31 cellular contexts compared by ENCODE assay signal in genomic region chr7:116730097-116731018, GRCh38. TPM values are rescaled to one million over a fixed set of nuclear protein-coding genes. Genes with fewer than 3 reads are reported as not detected.
DNase-seq lines count a peak whose midpoint lies in the region; ATAC-seq, FAIRE-seq and TF ChIP-seq lines count a peak whose summit lies in the region.
"Had no signal": no experiment of that assay in that cellular context is flagged by ENCODE, and none has a peak within 500 bp of the region (broad histone marks: within the 10 kb centered on the region; RNA-seq: fewer than 3 reads in every experiment).

No MANE protein-coding gene starts in this region.

- no peak for TF ChIP-seq CTCF in A549 (IDR thresholded peaks at IDR 0.05)
- TF ChIP-seq CTCF in Panc1 (IDR thresholded peaks at IDR 0.05): no peak
- no peak for TF ChIP-seq CTCF in right lobe of liver (IDR thresholded peaks at IDR 0.05)
- no peak for TF ChIP-seq CTCF in mesothelial cell of epicardium (IDR thresholded peaks at IDR 0.05; ENCODE audit: unreplicated experiment)

- H4K20me1 ChIP-seq in Karpas-422 (ENCODE audit: insufficient read depth, low read depth, low read length): no peaks in the 10 kb centered on the region

- no peak overlapping the region for H3K4me3 Mint-ChIP-seq in mesothelial cell of epicardium
- H3K4me3 Mint-ChIP-seq: CD8-positive, alpha-beta memory T cell; IgD-negative memory B cell; immature natural killer cell had no signal

- in situ Hi-C loops in Panc1 (cut with HindIII; ENCODE audit: low pct_unique_long_range_greater_than_20kb, low sequenced_read_pairs): no loop called here

- H3K4me1 Mint-ChIP-seq in mesothelial cell of epicardium: peaks cover 18% of the 10 kb centered on the region
- H3K4me1 Mint-ChIP-seq: CD8-positive, alpha-beta memory T cell; immature natural killer cell had no signal

- no peaks in the 10 kb centered on the region for H3K9me2 ChIP-seq in Karpas-422 (replicated peaks; ENCODE audit: insufficient read depth, low read length)

- no peaks in the 10 kb centered on the region for H3K9me3 ChIP-seq in A549
- no peaks in the 10 kb centered on the region for H3K9me3 ChIP-seq in Karpas-422 (ENCODE audit: low read length)
- H3K9me3 ChIP-seq in Panc1 (ENCODE audit: control insufficient read depth, insufficient read depth, low read depth, low read length): no peaks in the 10 kb centered on the region
- no peaks in the 10 kb centered on the region for H3K9me3 ChIP-seq in right lobe of liver
- H3K9me3 ChIP-seq: ascending aorta, colonic mucosa, stomach, vagina had no signal

- H3K4me2 ChIP-seq in A549 (peak overlapping the region; percentile 44), Karpas-422 (ENCODE audit: low read depth, low read length, poor library complexity, severe bottlenecking) (peak overlapping the region; percentile 75)

- no peaks in the 10 kb centered on the region for H3K9me3 Mint-ChIP-seq in mesothelial cell of epicardium
- H3K9me3 Mint-ChIP-seq: CD8-positive, alpha-beta memory T cell; IgD-negative memory B cell had no signal

- POLR2A ChIA-PET in A549 (lab: Yijun Ruan, JAX) (no interaction called here), Panc1 (lab: Charles Lee) (no interaction called here)

- no peak for FAIRE-seq in A549 (lab: Jason Lieb, UNC)

- peak overlapping the region in 1 of 2 experiments; percentile 32; a peak in 3 of 6 replicates for H3K27ac ChIP-seq in A549
- H3K27ac ChIP-seq in Karpas-422 (ENCODE audit: low read length): peak overlapping the region; percentile 98
- no peak overlapping the region for H3K27ac ChIP-seq in Panc1 (ENCODE audit: low read length)
- peak overlapping the region in 2 of 3 donors; percentile 2 to 88 for H3K27ac ChIP-seq in right lobe of liver
- H3K27ac ChIP-seq: ascending aorta, colonic mucosa, stomach, vagina, WERI-Rb-1 had no signal

- no peak overlapping the region for H3K27ac Mint-ChIP-seq in mesothelial cell of epicardium
- H3K27ac Mint-ChIP-seq: CD8-positive, alpha-beta memory T cell; IgD-negative memory B cell; immature natural killer cell had no signal

- no peaks in the 10 kb centered on the region for H3K27me3 Mint-ChIP-seq in mesothelial cell of epicardium (ENCODE audit: low read depth)

- peaks cover 77% of the 10 kb centered on the region for H3K79me2 ChIP-seq in Karpas-422 (ENCODE audit: low read length)

- peak in 1 of 2 experiments; percentile 31 for DNase-seq in A549 (ENCODE audit: low read depth in 1 of 2, low spot score in 1 of 2)
- DNase-seq in Karpas-422: no peak
- DNase-seq in Panc1 (ENCODE audit: low read depth, low spot score): no peak
- no peak for DNase-seq in right lobe of liver
- DNase-seq in HuH-7.5 (ENCODE audit: low spot score): no peak
- no peak for DNase-seq in GF-D8 (lab: John Stamatoyannopoulos, UW)
- DNase-seq in activated T-cell treated with anti-CD3 and anti-CD28 coated beads for 4 hours: no peak
- DNase-seq in mesothelial cell of epicardium (ENCODE audit: low spot score in 2 of 2, unreplicated experiment in 2 of 2): no peak
- DNase-seq: activated CD4-positive, alpha-beta T cell treated with anti-CD3 and anti-CD28 coated beads for 4 hours; activated CD8-positive, alpha-beta memory T cell treated with anti-CD3 and anti-CD28 coated beads for 24 hours; activated gamma-delta T cell; activated T-cell treated with anti-CD3 and anti-CD28 coated beads, Interleukin-2, amount 50 U/mL, for 1 hour; CD8-positive, alpha-beta memory T cell; colonic mucosa; effector CD4-positive, alpha-beta T cell; GDM1; HCEC 1CT; immature natural killer cell; mesendoderm; NCI-H2081 treated with DMSO at 0.1 percent for 48 hours; NCI-H446; NCI-H774; stimulated activated CD4-positive, alpha-beta T cell treated with anti-CD3 and anti-CD28 coated beads, Interleukin-2, amount 100 ng/mL, for 48 hours; stomach; SW 1271; T-helper 9 cell; WERI-Rb-1 had no signal

- no peak overlapping the region for H2AFZ ChIP-seq in Karpas-422 (ENCODE audit: low read length)

- no peak overlapping the region for H3K4me3 ChIP-seq in A549
- peak overlapping the region; percentile 46 for H3K4me3 ChIP-seq in Karpas-422 (ENCODE audit: low read length)
- no peak overlapping the region for H3K4me3 ChIP-seq in Panc1 (ENCODE audit: low read depth in 2 of 2, low read length in 2 of 2)
- no peak overlapping the region for H3K4me3 ChIP-seq in right lobe of liver
- H3K4me3 ChIP-seq: ascending aorta, colonic mucosa, stomach, vagina had no signal

- peak in 1 of 2 experiments; percentile 63; a peak in 3 of 6 replicates for ATAC-seq in A549
- ATAC-seq in Panc1: peak; percentile 56; the same call in 1 of the 2 replicates
- ATAC-seq in right lobe of liver: peak in 1 of 4 donors; percentile 3
- ATAC-seq: sciatic nerve had no signal

- no peak for TF ChIP-seq POLR2A in A549 (IDR thresholded peaks at IDR 0.05; ENCODE audit: low read length)
- no peak for TF ChIP-seq POLR2A in right lobe of liver (IDR thresholded peaks at IDR 0.05)

- H3K36me3 Mint-ChIP-seq in mesothelial cell of epicardium: peaks cover 2% of the 10 kb centered on the region
- H3K36me3 Mint-ChIP-seq: CD8-positive, alpha-beta memory T cell; immature natural killer cell had no signal

- H3K36me3 ChIP-seq in Karpas-422 (ENCODE audit: insufficient read depth, low read length) (peaks cover 6% of the 10 kb centered on the region; the same call in 1 of the 2 replicates), Panc1 (ENCODE audit: control insufficient read depth, insufficient read depth, low read length) (no peaks in the 10 kb centered on the region; the same call in none of the 2 replicates), right lobe of liver (no peaks in the 10 kb centered on the region)
- H3K36me3 ChIP-seq: ascending aorta, colonic mucosa, stomach, vagina, WERI-Rb-1 had no signal

- H3K9ac ChIP-seq in Karpas-422 (ENCODE audit: low read length): peak overlapping the region; percentile 32

- BruUV-seq in Panc1 (replicated peaks; lab: Mats Ljungman, UMichigan): no TSS peak

- H3K4me1 ChIP-seq in A549 (peaks cover 87% of the 10 kb centered on the region), Karpas-422 (ENCODE audit: low read length) (peaks cover 100% of the 10 kb centered on the region), Panc1 (ENCODE audit: control insufficient read depth, insufficient read depth, low read length) (peaks cover 39% of the 10 kb centered on the region), right lobe of liver (peaks cover 2 to 58% (median 18%) of the 10 kb centered on the region in 4 donors)
- H3K4me1 ChIP-seq: colonic mucosa had no signal

- no peak for TF ChIP-seq EP300 in A549 (IDR thresholded peaks at IDR 0.05)

- intact Hi-C loops in Panc1 (cut with micrococcal nuclease; ENCODE audit: unreplicated experiment): no loop called here
- intact Hi-C loops in right lobe of liver (cut with DNase I): no loop called here

- H3K27me3 ChIP-seq in Karpas-422 (ENCODE audit: low read length) (no peaks in the 10 kb centered on the region), Panc1 (ENCODE audit: control insufficient read depth, insufficient read depth, low read length) (no peaks in the 10 kb centered on the region), right lobe of liver (no peaks in the 10 kb centered on the region)
- H3K27me3 ChIP-seq: ascending aorta, colonic mucosa, stomach, vagina had no signal

- 78% methylated on average over 9 of the region's 9 CpGs for WGBS in A549 (ENCODE audit: missing lambda C conversion rate)
- whole genome bisulfite sequencing in right lobe of liver (ENCODE audit: insufficient coverage, low coverage, low lambda C conversion rate, missing lambda C conversion rate): 89% methylated on average over 9 of the region's 9 CpGs

- CTCF ChIA-PET in A549 (lab: Yijun Ruan, JAX) (interaction anchor here (0.6 to 2.0 kb wide), 2 partner anchors 58 to 126 kb away, joined by 3 to 10 read pairs; partner anchors contain the start of gene MET), Panc1 (lab: Charles Lee) (interaction anchor here (0.5 kb wide), 1 partner anchor 14 kb away, joined by 6 read pairs; no protein-coding TSS in a partner anchor)

- no peak for TF ChIP-seq RAD21 in A549 (conservative IDR thresholded peaks at IDR 0.05 in 1 of 2, IDR thresholded peaks at IDR 0.05 in 1 of 2)

TF ChIP-seq in A549, 52 proteins besides CTCF, POLR2A, EP300 and RAD21:
- TF ChIP-seq E2F6 (IDR thresholded peaks at IDR 0.05; ENCODE audit: borderline replicate concordance, low read depth): no peak
- peak; percentile 75; the same call in 1 of the 2 replicates for TF ChIP-seq GATA3 (IDR thresholded peaks at IDR 0.05; ENCODE audit: borderline replicate concordance)

RNA-seq across cellular contexts. Expression of gene MET, which starts 58.4 kb away (rescaled TPM):
- polyA plus RNA-seq in A549 (2011; rRNA removed): 161 and 165 TPM in 2 replicates
- polyA plus RNA-seq in A549 (2012; cell fraction: cytosol; rRNA removed): 35.2 and 44.0 TPM in 2 replicates
- 33.9 and 45.5 TPM in 2 replicates for polyA plus RNA-seq in A549 (2012; cell fraction: nucleus; rRNA removed)
- polyA plus RNA-seq in A549 (2017; fragmentation: RNase III; extraction: RNeasy Plus Mini Kit Qiagen cat#74134 plus additional on column Dnase treatment): 65.1 to 77.9 TPM (median 72.3 TPM) in 3 replicates
- 417 and 431 TPM in 2 replicates for polyA minus RNA-seq in A549 (2011; rRNA and poly(A)+ RNA removed)
- total RNA-seq in Karpas-422 (2014; rRNA removed; shearing (Covaris generic); ENCODE audit: low replicate concordance): 118 and 158 TPM in 2 replicates
- 103 TPM for total RNA-seq in Panc1 (2021; ENCODE audit: unreplicated experiment)
- polyA plus RNA-seq in Panc1 (2012; ENCODE audit: insufficient read length): 33.7 TPM
- total RNA-seq in right lobe of liver: 10 to 100 TPM; 32.9 to 45.2 (median 37.2) TPM
- 21.1 to 22.8 TPM (median 22.3 TPM) in 3 replicates for total RNA-seq in mesothelial cell of epicardium
- polyA plus RNA-seq: CD8-positive, alpha-beta memory T cell; IgD-negative memory B cell; immature natural killer cell had no signal
